Comparison of ENCODE assay signal across 18 cellular contexts in the genomic region with DNA sequence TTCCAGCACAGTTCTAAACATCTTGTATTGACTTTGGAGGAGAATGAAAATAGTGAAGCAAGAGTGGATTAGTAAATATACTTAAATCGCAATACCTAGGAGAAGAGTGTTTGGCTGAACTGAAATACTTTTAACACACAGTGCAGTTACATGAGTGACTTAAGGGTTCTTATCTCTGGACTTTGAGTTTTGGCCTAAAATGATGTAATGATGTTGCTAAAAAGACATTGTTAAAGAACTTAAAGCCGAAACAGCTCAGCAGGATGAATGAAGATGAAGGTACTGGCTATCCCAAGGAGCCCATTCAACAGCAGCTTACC. TPM values are rescaled to one million over a fixed set of nuclear protein-coding genes. Genes with fewer than 3 reads are reported as not detected.
DNase-seq lines count a peak whose midpoint lies in the region; ATAC-seq and TF ChIP-seq lines count a peak whose summit lies in the region.
"Had no signal": no experiment of that assay in that cellular context is flagged by ENCODE, and none has a peak within 500 bp of the region (broad histone marks: within the 10 kb centered on the region; RNA-seq: fewer than 3 reads in every experiment).

No MANE protein-coding gene starts in this region.

- CTCF ChIA-PET in activated CD4-positive, alpha-beta memory T cell treated with anti-CD3 and anti-CD28 coated beads, Interleukin-2, amount 10 ng/mL, durations not matched to agents 7 days and 5 days (lab: Charles Lee) = interaction anchor here (0.6 to 1.4 kb wide), 2 partner anchors 10 to 23 kb away, joined by 3 read pairs; no protein-coding TSS in a partner anchor

- H3K36me3 Mint-ChIP-seq in activated CD4-positive, alpha-beta memory T cell treated with anti-CD3 and anti-CD28 coated beads, Interleukin-2, amount 10 ng/mL, durations not matched to agents 7 days and 5 days (ENCODE audit: low read depth) = no peaks in the 10 kb centered on the region
- H3K36me3 Mint-ChIP-seq: CD4-positive, CD25-positive, alpha-beta regulatory T cell had no signal

- no peak overlapping the region for H3K27ac ChIP-seq in BLaER1
- peak overlapping the region; percentile 77 for H3K27ac ChIP-seq in hepatocyte
- peak overlapping the region; percentile 38 for H3K27ac ChIP-seq in mesodermal cell (ENCODE audit: low read depth, low read length, severe bottlenecking)

- no peak overlapping the region for H3K9ac ChIP-seq in BLaER1

- H3K4me2 ChIP-seq in BLaER1 = peak overlapping the region; percentile 70
- H3K4me2 ChIP-seq in hepatocyte = peak overlapping the region; percentile 35

- no peak for ATAC-seq in HG03439 (IDR thresholded peaks at IDR 0.05; ENCODE audit: unreplicated experiment)
- ATAC-seq: Right ventricle myocardium inferior had no signal

- peaks cover 9% of the 10 kb centered on the region for H3K4me1 Mint-ChIP-seq in activated CD4-positive, alpha-beta memory T cell treated with anti-CD3 and anti-CD28 coated beads, Interleukin-2, amount 10 ng/mL, durations not matched to agents 7 days and 5 days

- H3K4me3 ChIP-seq in BLaER1 (no peak overlapping the region), hepatocyte (no peak overlapping the region), mesodermal cell (ENCODE audit: extremely low read depth, insufficient read depth, low read length, poor library complexity, severe bottlenecking) (no peak overlapping the region)

- H3K9me2 ChIP-seq in hepatocyte (replicated peaks; ENCODE audit: insufficient read depth) = no peaks in the 10 kb centered on the region

- no peak overlapping the region for H3K27ac Mint-ChIP-seq in activated CD4-positive, alpha-beta memory T cell treated with anti-CD3 and anti-CD28 coated beads, Interleukin-2, amount 10 ng/mL, durations not matched to agents 7 days and 5 days
- H3K27ac Mint-ChIP-seq: CD4-positive, CD25-positive, alpha-beta regulatory T cell had no signal

- DNase-seq in HuH-7.5 (ENCODE audit: low spot score) = peak; percentile 21
- DNase-seq in hepatocyte (ENCODE audit: low spot score) = no peak
- no peak for DNase-seq in activated CD4-positive, alpha-beta memory T cell treated with anti-CD3 and anti-CD28 coated beads, Interleukin-2, amount 10 ng/mL, durations not matched to agents 7 days and 5 days
- no peak for DNase-seq in stimulated activated naive CD4-positive, alpha-beta T cell (lab: John Stamatoyannopoulos, UW)
- DNase-seq: CD4-positive, CD25-positive, alpha-beta regulatory T cell; DMS79; MM.1S; NCI-H1105 treated with DMSO at 0.1 percent for 48 hours; NCI-H1694; NCI-H2081; NCI-H2171; NCI-H345; NCI-H524 treated with DMSO at 0.1 percent for 48 hours had no signal

- POLR2A ChIA-PET in activated CD4-positive, alpha-beta memory T cell treated with anti-CD3 and anti-CD28 coated beads, Interleukin-2, amount 10 ng/mL, durations not matched to agents 7 days and 5 days (lab: Charles Lee) = no interaction called here

- no peaks in the 10 kb centered on the region for H3K9me3 Mint-ChIP-seq in activated CD4-positive, alpha-beta memory T cell treated with anti-CD3 and anti-CD28 coated beads, Interleukin-2, amount 10 ng/mL, durations not matched to agents 7 days and 5 days
- H3K9me3 Mint-ChIP-seq: CD4-positive, CD25-positive, alpha-beta regulatory T cell had no signal

- H3K9me3 ChIP-seq in BLaER1 = no peaks in the 10 kb centered on the region
- no peaks in the 10 kb centered on the region for H3K9me3 ChIP-seq in hepatocyte (ENCODE audit: low read depth)
- H3K9me3 ChIP-seq in mesodermal cell (ENCODE audit: control insufficient read depth, low read length) = no peaks in the 10 kb centered on the region

- no peaks in the 10 kb centered on the region for H3K36me3 ChIP-seq in BLaER1
- no peaks in the 10 kb centered on the region for H3K36me3 ChIP-seq in hepatocyte (replicated peaks; ENCODE audit: insufficient read depth, low read depth)
- H3K36me3 ChIP-seq in mesodermal cell (ENCODE audit: control insufficient read depth, insufficient read depth, low read length) = peaks cover 94% of the 10 kb centered on the region

- 63% methylated on average over 2 of the region's 2 CpGs for WGBS in hepatocyte (ENCODE audit: low lambda C conversion rate, missing lambda C conversion rate)
- WGBS in mesodermal cell (ENCODE audit: insufficient coverage in 2 of 2), 2 experiments = 100% methylated on average over 1 of the region's 2 CpGs; no CpG with 5 or more reads in 1 of the 2 experiments

- H3K4me1 ChIP-seq in BLaER1 (peaks cover 42% of the 10 kb centered on the region), hepatocyte (ENCODE audit: insufficient read depth) (peaks cover 9% of the 10 kb centered on the region), mesodermal cell (ENCODE audit: control insufficient read depth, insufficient read depth, low read length, poor library complexity, severe bottlenecking) (peaks cover 36% of the 10 kb centered on the region)

- H3K27me3 ChIP-seq in BLaER1 = no peaks in the 10 kb centered on the region
- no peaks in the 10 kb centered on the region for H3K27me3 ChIP-seq in hepatocyte

- no peak overlapping the region for H2AFZ ChIP-seq in hepatocyte

- no peak for TF ChIP-seq CTCF in hepatocyte (IDR thresholded peaks at IDR 0.05; ENCODE audit: poor library complexity)

- no peaks in the 10 kb centered on the region for H4K20me1 ChIP-seq in BLaER1
- no peaks in the 10 kb centered on the region for H4K20me1 ChIP-seq in hepatocyte (ENCODE audit: insufficient read depth, poor library complexity, severe bottlenecking)

- peaks cover 6% of the 10 kb centered on the region for H3K79me2 ChIP-seq in hepatocyte

- peaks cover 15% of the 10 kb centered on the region for H3K27me3 Mint-ChIP-seq in activated CD4-positive, alpha-beta memory T cell treated with anti-CD3 and anti-CD28 coated beads, Interleukin-2, amount 10 ng/mL, durations not matched to agents 7 days and 5 days

- H3K4me3 Mint-ChIP-seq in activated CD4-positive, alpha-beta memory T cell treated with anti-CD3 and anti-CD28 coated beads, Interleukin-2, amount 10 ng/mL, durations not matched to agents 7 days and 5 days = no peak overlapping the region
- H3K4me3 Mint-ChIP-seq: CD4-positive, CD25-positive, alpha-beta regulatory T cell had no signal

RNA-seq across cellular contexts. Expression of a gene that starts 28.1 kb away (rescaled TPM):
- total RNA-seq in hepatocyte = 111 and 113 TPM in 2 replicates
- 163 and 186 TPM in 2 replicates for polyA plus RNA-seq in hepatocyte
- 220 TPM for polyA plus RNA-seq in mesodermal cell (2013, experiment 1 of 2)
- 196 TPM for polyA plus RNA-seq in mesodermal cell (2013, experiment 2 of 2)
- not detected for total RNA-seq in activated CD4-positive, alpha-beta memory T cell treated with anti-CD3 and anti-CD28 coated beads, Interleukin-2, amount 10 ng/mL, durations not matched to agents 7 days and 5 days
- total RNA-seq: CD4-positive, CD25-positive, alpha-beta regulatory T cell; T-helper 1 cell treated with Interleukin-12 subunit alpha and Interleukin-12 subunit beta and Interleukin-4 antibody, amounts not matched to agents 30 ng/mL and 1 ng/mL, for 36 hours had no signal
- polyA plus RNA-seq: CD4-positive, CD25-positive, alpha-beta regulatory T cell had no signal

Comparison
In these comparisons a context has a peak if more than half of its experiments do, and no peak if none do; other contexts are left out.
1. RNA of a gene that starts 28.1 kb away (total RNA-seq): 111 to 113 TPM in hepatocyte; not detected in activated CD4-positive, alpha-beta memory T cell treated with anti-CD3 and anti-CD28 coated beads, Interleukin-2, amount 10 ng/mL, durations not matched to agents 7 days and 5 days; every median in the first group is over 100 times any median in the second.